ENCODE assay signal across 8 cellular contexts in the genomic region with DNA sequence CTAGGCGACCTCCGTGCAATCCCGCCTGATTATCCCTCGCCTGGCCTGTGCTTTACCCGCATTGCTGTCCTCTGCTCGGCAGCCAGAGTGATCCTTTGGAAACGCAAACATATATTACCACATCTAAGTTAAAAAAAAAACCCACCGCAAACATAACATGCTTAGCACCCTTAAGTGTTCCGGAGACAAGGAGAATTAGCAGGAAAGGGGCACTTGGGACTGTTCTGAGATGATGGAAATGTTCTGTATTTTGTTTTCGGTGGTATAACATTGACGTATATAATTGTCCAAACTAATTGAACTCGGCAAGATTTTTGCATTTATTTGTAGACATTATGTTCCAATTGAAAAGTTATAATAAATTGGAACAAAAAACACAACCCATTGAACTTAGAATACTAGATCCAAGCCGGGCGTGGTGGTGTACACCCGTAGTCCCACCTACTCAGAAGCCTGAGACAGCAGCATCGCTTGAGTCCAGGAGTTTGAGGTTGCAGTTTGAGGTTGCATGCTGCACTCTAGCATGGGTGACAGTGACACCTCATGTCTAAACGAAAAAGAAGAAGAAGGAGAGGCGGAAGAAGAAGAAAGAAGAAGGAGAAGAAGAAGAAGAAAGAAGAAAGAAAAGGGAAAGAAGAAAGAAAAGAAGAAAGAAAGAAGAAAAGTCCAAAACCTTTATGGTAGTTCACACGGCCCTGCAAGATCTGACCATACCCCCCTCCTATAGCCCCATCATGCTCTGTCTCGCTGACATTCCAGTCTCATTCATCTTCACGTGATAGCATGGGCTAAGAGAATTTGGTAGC. TPM values are rescaled to one million over a fixed set of nuclear protein-coding genes. Genes with fewer than 3 reads are reported as not detected.
DNase-seq lines count a peak whose midpoint lies in the region; ATAC-seq, FAIRE-seq and TF ChIP-seq lines count a peak whose summit lies in the region.

No MANE protein-coding gene starts in this region.

- FAIRE-seq in A549 (lab: Jason Lieb, UNC), result no peak

- H3K27ac ChIP-seq in A549 (peak overlapping the region; percentile 63 to 65; a peak in 4 of 6 replicates), lower lobe of right lung (peak overlapping the region; percentile 88)

- ATAC-seq in A549, result no peak; a peak in 1 of 6 replicates
- ATAC-seq in GM19025 (IDR thresholded peaks at IDR 0.05; ENCODE audit: low read depth, unreplicated experiment), result peak; percentile 2
- peak in 1 of 2 donors; percentile 38 for ATAC-seq in lower lobe of right lung
- ATAC-seq in GM19452 (IDR thresholded peaks at IDR 0.05; ENCODE audit: unreplicated experiment), result no peak
- ATAC-seq in HG03025 (IDR thresholded peaks at IDR 0.05; ENCODE audit: low FRiP score, unreplicated experiment), result no peak
- ATAC-seq in HG03139 (IDR thresholded peaks at IDR 0.05; ENCODE audit: unreplicated experiment), result no peak

- WGBS in A549 (ENCODE audit: missing lambda C conversion rate), result 38% methylated on average over 21 of the region's 21 CpGs

- peaks cover 21% of the 10 kb centered on the region for H3K36me3 Mint-ChIP-seq in activated naive CD8-positive, alpha-beta T cell treated with anti-CD3 and anti-CD28 coated beads for 36 hours

- peak overlapping the region; percentile 86 for H3K4me2 ChIP-seq in A549

- H3K4me3 ChIP-seq in A549 (peak overlapping the region; percentile 98), lower lobe of right lung (peak overlapping the region; percentile 74)

- TF ChIP-seq CTCF in A549 (IDR thresholded peaks at IDR 0.05) (no peak), lower lobe of right lung (IDR thresholded peaks at IDR 0.05) (no peak)

- CTCF ChIA-PET in A549 (lab: Yijun Ruan, JAX), result interaction anchor here (0.9 to 2.1 kb wide), 6 partner anchors 10 to 62 kb away, joined by 4 to 23 read pairs (median 8); no protein-coding TSS in a partner anchor

- TF ChIP-seq POLR2A in A549 (IDR thresholded peaks at IDR 0.05; ENCODE audit: low read length), result no peak

- peaks cover 10% of the 10 kb centered on the region for H3K36me3 ChIP-seq in lower lobe of right lung

- H3K27me3 ChIP-seq in lower lobe of right lung (ENCODE audit: low read depth), result no peaks in the 10 kb centered on the region

- H3K4me1 ChIP-seq in A549, result peaks cover 17% of the 10 kb centered on the region
- peaks cover 33% of the 10 kb centered on the region for H3K4me1 ChIP-seq in lower lobe of right lung

- no peak for TF ChIP-seq EP300 in A549 (IDR thresholded peaks at IDR 0.05)

- peak overlapping the region; percentile 89 for H3K27ac Mint-ChIP-seq in activated naive CD8-positive, alpha-beta T cell treated with anti-CD3 and anti-CD28 coated beads for 36 hours

- peak overlapping the region; percentile 95 for H3K4me3 Mint-ChIP-seq in activated naive CD8-positive, alpha-beta T cell treated with anti-CD3 and anti-CD28 coated beads for 36 hours

- DNase-seq in A549 (ENCODE audit: low read depth in 1 of 2, low spot score in 1 of 2), result no peak
- DNase-seq in activated naive CD8-positive, alpha-beta T cell treated with anti-CD3 and anti-CD28 coated beads for 36 hours, result no peak
- no peak for DNase-seq in lower lobe of right lung
- no peak for DNase-seq in iPS-NIHi11 (ENCODE audit: low spot score)

- no peaks in the 10 kb centered on the region for H3K9me3 ChIP-seq in A549
- H3K9me3 ChIP-seq in lower lobe of right lung, result no peaks in the 10 kb centered on the region

- H3K4me1 Mint-ChIP-seq in activated naive CD8-positive, alpha-beta T cell treated with anti-CD3 and anti-CD28 coated beads for 36 hours, result peaks cover 41% of the 10 kb centered on the region

- TF ChIP-seq RAD21 in A549 (conservative IDR thresholded peaks at IDR 0.05 in 1 of 2, IDR thresholded peaks at IDR 0.05 in 1 of 2), result no peak

- POLR2A ChIA-PET in A549 (lab: Yijun Ruan, JAX), result no interaction called here

- intact Hi-C loops in lower lobe of right lung (cut with DNase I), result loop anchor here (10.0 kb wide), 1 partner anchor 50 kb away; no protein-coding TSS in a partner anchor

- no peaks in the 10 kb centered on the region for H3K27me3 Mint-ChIP-seq in activated naive CD8-positive, alpha-beta T cell treated with anti-CD3 and anti-CD28 coated beads for 36 hours

- H3K9me3 Mint-ChIP-seq in activated naive CD8-positive, alpha-beta T cell treated with anti-CD3 and anti-CD28 coated beads for 36 hours, result no peaks in the 10 kb centered on the region

TF ChIP-seq in A549, 52 proteins besides CTCF, POLR2A, EP300 and RAD21:
- TF ChIP-seq FOXS1 (CRISPR knock-in tag; IDR thresholded peaks at IDR 0.05) (no peak), TFCP2L1 (CRISPR knock-in tag; IDR thresholded peaks at IDR 0.05) (no peak), MAX (IDR thresholded peaks at IDR 0.05) (no peak), CHD2 (IDR thresholded peaks at IDR 0.05; ENCODE audit: low read length, partially characterized antibody) (no peak), PBX3 (IDR thresholded peaks at IDR 0.05) (no peak), CHD4 (IDR thresholded peaks at IDR 0.05; ENCODE audit: borderline replicate concordance) (no peak)
- TF ChIP-seq, protein P1, sequence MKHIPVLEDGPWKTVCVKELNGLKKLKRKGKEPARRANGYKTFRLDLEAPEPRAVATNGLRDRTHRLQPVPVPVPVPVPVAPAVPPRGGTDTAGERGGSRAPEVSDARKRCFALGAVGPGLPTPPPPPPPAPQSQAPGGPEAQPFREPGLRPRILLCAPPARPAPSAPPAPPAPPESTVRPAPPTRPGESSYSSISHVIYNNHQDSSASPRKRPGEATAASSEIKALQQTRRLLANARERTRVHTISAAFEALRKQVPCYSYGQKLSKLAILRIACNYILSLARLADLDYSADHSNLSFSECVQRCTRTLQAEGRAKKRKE (CRISPR knock-in tag; IDR thresholded peaks at IDR 0.05; ENCODE audit: low read depth), result no peak
TF ChIP-seq in A549: peak in this region for 0.

RNA-seq across cellular contexts. Expression of gene POLR3H, which starts 0.6 kb away (rescaled TPM):
- polyA plus RNA-seq in A549 (2011; rRNA removed) (24.5 and 26.0 TPM in 2 replicates), A549 (2017; fragmentation: RNase III; extraction: RNeasy Plus Mini Kit Qiagen cat#74134 plus additional on column Dnase treatment) (26.1 to 27.7 TPM (median 27.5 TPM) in 3 replicates)
- polyA plus RNA-seq in A549 (2012; cell fraction: cytosol; rRNA removed), result 50.6 TPM in 2 replicates
- polyA plus RNA-seq in A549 (2012; cell fraction: nucleus; rRNA removed), result 37.0 and 41.9 TPM in 2 replicates
- polyA minus RNA-seq in A549 (2011; rRNA and poly(A)+ RNA removed), result 19.9 and 33.9 TPM in 2 replicates
- 10 to 100 TPM; 69.2 to 70.1 TPM for total RNA-seq in activated naive CD8-positive, alpha-beta T cell treated with anti-CD3 and anti-CD28 coated beads for 36 hours
- total RNA-seq in lower lobe of right lung, result 39.0 TPM

RNA-seq across cellular contexts. Expression of gene CSDC2, which starts 15.9 kb away (rescaled TPM):
- polyA plus RNA-seq in A549 (2011; rRNA removed) (0.45 and 0.54 TPM in 2 replicates), A549 (2017; fragmentation: RNase III; extraction: RNeasy Plus Mini Kit Qiagen cat#74134 plus additional on column Dnase treatment) (1.7 to 2.8 TPM (median 2.6 TPM) in 3 replicates)
- polyA plus RNA-seq in A549 (2012; cell fraction: cytosol; rRNA removed), result 0.62 and 0.89 TPM in 2 replicates
- 1.3 and 1.5 TPM in 2 replicates for polyA plus RNA-seq in A549 (2012; cell fraction: nucleus; rRNA removed)
- polyA minus RNA-seq in A549 (2011; rRNA and poly(A)+ RNA removed), result 0.17 and 0.54 TPM in 2 replicates
- not detected for total RNA-seq in activated naive CD8-positive, alpha-beta T cell treated with anti-CD3 and anti-CD28 coated beads for 36 hours
- 2.4 TPM for total RNA-seq in lower lobe of right lung

RNA-seq across cellular contexts. Expression of gene PMM1, which starts 44.8 kb away (rescaled TPM):
- polyA plus RNA-seq in A549 (2011; rRNA removed) (26.2 and 28.7 TPM in 2 replicates), A549 (2017; fragmentation: RNase III; extraction: RNeasy Plus Mini Kit Qiagen cat#74134 plus additional on column Dnase treatment) (21.3 to 25.1 TPM (median 23.5 TPM) in 3 replicates)
- 35.3 and 38.7 TPM in 2 replicates for polyA plus RNA-seq in A549 (2012; cell fraction: cytosol; rRNA removed)
- polyA plus RNA-seq in A549 (2012; cell fraction: nucleus; rRNA removed), result 55.2 and 65.3 TPM in 2 replicates
- polyA minus RNA-seq in A549 (2011; rRNA and poly(A)+ RNA removed), result 16.5 and 18.0 TPM in 2 replicates
- 10 to 100 TPM; 24.3 to 26.9 TPM for total RNA-seq in activated naive CD8-positive, alpha-beta T cell treated with anti-CD3 and anti-CD28 coated beads for 36 hours
- 47.3 TPM for total RNA-seq in lower lobe of right lung
